Comparison of ENCODE assay signal across 8 cellular contexts in genomic region chr11:100684101-100685065, GRCh38. TPM values are rescaled to one million over a fixed set of nuclear protein-coding genes. Genes with fewer than 3 reads are reported as not detected.
DNase-seq lines count a peak whose midpoint lies in the region; ATAC-seq, FAIRE-seq and TF ChIP-seq lines count a peak whose summit lies in the region.

No MANE protein-coding gene starts in this region.

- H3K79me2 ChIP-seq in OCI-LY3 (ENCODE audit: low read length) = peaks cover 16% of the 10 kb centered on the region

- H3K4me3 ChIP-seq in OCI-LY3 (ENCODE audit: low read length) (peak overlapping the region; percentile 41), lower leg skin (ENCODE audit: low read depth, poor library complexity, severe bottlenecking) (no peak overlapping the region)

- H3K36me3 ChIP-seq in OCI-LY3 (replicated peaks; ENCODE audit: low read depth, low read length) = no peaks in the 10 kb centered on the region

- TF ChIP-seq CTCF in OCI-LY3 (IDR thresholded peaks at IDR 0.05; ENCODE audit: low read depth, low read length) (no peak), nephron (IDR thresholded peaks at IDR 0.05; ENCODE audit: unreplicated experiment in 3 of 3) (no peak), D721Med (IDR thresholded peaks at IDR 0.05; ENCODE audit: insufficient read depth, missing control alignments) (no peak), lower leg skin (IDR thresholded peaks at IDR 0.05) (no peak)

- no peaks in the 10 kb centered on the region for H3K27me3 Mint-ChIP-seq in nephron (ENCODE audit: low read depth)

- ATAC-seq in GM18861 (IDR thresholded peaks at IDR 0.05; ENCODE audit: unreplicated experiment) (peak; percentile 28), HG02623 (IDR thresholded peaks at IDR 0.05; ENCODE audit: unreplicated experiment) (peak; percentile 22)

- no peaks in the 10 kb centered on the region for H3K9me3 Mint-ChIP-seq in nephron

- H3K27ac Mint-ChIP-seq in nephron = no peak overlapping the region

- no peaks in the 10 kb centered on the region for H3K9me3 ChIP-seq in OCI-LY3 (ENCODE audit: insufficient read depth, low read length)

- H3K27me3 ChIP-seq in OCI-LY3 (ENCODE audit: low read depth, low read length) = no peaks in the 10 kb centered on the region

- peak overlapping the region; percentile 19; the same call in 1 of the 2 replicates for H3K9ac ChIP-seq in OCI-LY3 (ENCODE audit: low read length)

- H2AFZ ChIP-seq in OCI-LY3 (ENCODE audit: low read depth, low read length) = no peak overlapping the region

- no peaks in the 10 kb centered on the region for H4K20me1 ChIP-seq in OCI-LY3 (ENCODE audit: insufficient read depth, low read length)

- TF ChIP-seq POLR2A in lower leg skin (IDR thresholded peaks at IDR 0.05) = no peak

- H3K4me1 ChIP-seq in OCI-LY3 (ENCODE audit: low read length) = peaks cover 63% of the 10 kb centered on the region

- no peak for FAIRE-seq in D721Med (lab: Jason Lieb, UNC)

- peaks cover 29% of the 10 kb centered on the region for H3K4me1 Mint-ChIP-seq in nephron

- H3K4me2 ChIP-seq in OCI-LY3 (ENCODE audit: low read length) = peak overlapping the region; percentile 69

- peak overlapping the region in 2 of 3 experiments; percentile 54 to 62 for H3K4me3 Mint-ChIP-seq in nephron

- peak overlapping the region; percentile 19; the same call in 1 of the 2 replicates for H3K27ac ChIP-seq in OCI-LY3 (ENCODE audit: low read length)

- intact Hi-C loops in lower leg skin (cut with DNase I; ENCODE audit: low total_unique reads) = loop anchor here (5.0 kb wide), 1 partner anchor 163 kb away; no protein-coding TSS in a partner anchor

- 38 to 50% methylated on average over 6 of the region's 6 CpGs for WGBS in lower leg skin, 2 donors

- DNase-seq in 8988T (no peak), D721Med (ENCODE audit: insufficient read length, low spot score) (no peak), lower leg skin (ENCODE audit: low spot score in 2 of 2) (no peak)
- no peak for DNase-seq in activated T-cell treated with anti-CD3 and anti-CD28 coated beads, Interleukin-2, amount 50 U/mL, for 1 hour

- H3K36me3 Mint-ChIP-seq in nephron (ENCODE audit: low read depth) = no peaks in the 10 kb centered on the region

RNA-seq across cellular contexts. Expression of gene ARHGAP42, which starts 2.7 kb away (rescaled TPM):
- 10 to 100 TPM in 3 of 4 donors, 1 to 10 TPM in 1; 7.6 to 22.2 (median 14.6) TPM for total RNA-seq in lower leg skin
